In genomic region chr11:76666408-76666807, GRCh38 we compare ENCODE assay signal across 9 cellular contexts. TPM values are rescaled to one million over a fixed set of nuclear protein-coding genes. Genes with fewer than 3 reads are reported as not detected.
DNase-seq lines count a peak whose midpoint lies in the region; ATAC-seq, FAIRE-seq and TF ChIP-seq lines count a peak whose summit lies in the region.
"Had no signal": no experiment of that assay in that cellular context is flagged by ENCODE, and none has a peak within 500 bp of the region (broad histone marks: within the 10 kb centered on the region; RNA-seq: fewer than 3 reads in every experiment).

No MANE protein-coding gene starts in this region.

- no peak for TF ChIP-seq POLR2A in endothelial cell of umbilical vein (IDR thresholded peaks at IDR 0.05; ENCODE audit: low read depth, low read length)

- no peaks in the 10 kb centered on the region for H3K27me3 ChIP-seq in endothelial cell of umbilical vein (ENCODE audit: control insufficient read depth in 2 of 2, insufficient read depth in 2 of 2, low read length in 2 of 2)
- H3K27me3 ChIP-seq in osteoblast (ENCODE audit: insufficient read depth, low read length), result no peaks in the 10 kb centered on the region

- no peaks in the 10 kb centered on the region for H4K20me1 ChIP-seq in endothelial cell of umbilical vein (replicated peaks; ENCODE audit: control insufficient read depth, extremely low read depth, insufficient read depth, low read length)
- peaks cover 20% of the 10 kb centered on the region for H4K20me1 ChIP-seq in osteoblast (ENCODE audit: insufficient read depth, low read length)

- dilution Hi-C loops in endothelial cell of umbilical vein (cut with MboI; ENCODE audit: extremely low pct_ligation_motif_present, low sequenced_read_pairs), result no loop called here

- H3K79me2 ChIP-seq in endothelial cell of umbilical vein (ENCODE audit: control insufficient read depth, insufficient read depth, low read length) (peaks cover 6% of the 10 kb centered on the region), osteoblast (ENCODE audit: insufficient read depth, low read length) (peaks cover 39% of the 10 kb centered on the region)

- intact Hi-C loops in endothelial cell of umbilical vein (cut with micrococcal nuclease), result loop anchor here (1.0 kb wide), 1 partner anchor 36 kb away; no protein-coding TSS in a partner anchor

- peak overlapping the region; percentile 27 for H2AFZ ChIP-seq in endothelial cell of umbilical vein (ENCODE audit: low read depth, low read length)
- peak overlapping the region; percentile 53 for H2AFZ ChIP-seq in osteoblast (ENCODE audit: low read length)

- H3K27ac ChIP-seq in endothelial cell of umbilical vein (ENCODE audit: insufficient read depth, low read depth, low read length), result peak overlapping the region; percentile 87
- peak overlapping the region; percentile 0 for H3K27ac ChIP-seq in osteoblast (ENCODE audit: low read depth, low read length)

- H3K36me3 ChIP-seq in endothelial cell of umbilical vein (ENCODE audit: control insufficient read depth in 2 of 2, extremely low read depth in 1 of 2, insufficient read depth in 2 of 2, low read length in 2 of 2) (peaks cover 0 to 22% of the 10 kb centered on the region in 2 experiments), osteoblast (ENCODE audit: insufficient read depth, low read length) (peaks cover 15% of the 10 kb centered on the region)

- H3K9me3 ChIP-seq in endothelial cell of umbilical vein (replicated peaks; ENCODE audit: control insufficient read depth, insufficient read depth, low read length), result no peaks in the 10 kb centered on the region
- H3K9me3 ChIP-seq in osteoblast (ENCODE audit: low read depth, low read length), result no peaks in the 10 kb centered on the region

- H3K4me2 ChIP-seq in endothelial cell of umbilical vein (ENCODE audit: insufficient read depth, low read length) (no peak overlapping the region), osteoblast (ENCODE audit: insufficient read depth, low read length) (peak overlapping the region; percentile 93)

- DNase-seq in Daoy (ENCODE audit: low read depth), result peak; percentile 24
- peak; percentile 84 for DNase-seq in endothelial cell of umbilical vein (ENCODE audit: low read depth, low spot score)
- DNase-seq in osteoblast (ENCODE audit: insufficient read length, low spot score, missing footprints), result peak; percentile 93
- no peak for DNase-seq in MV-4-11 (lab: John Stamatoyannopoulos, UW)
- no peak for DNase-seq in DMS114 treated with DMSO at 0.1 percent for 48 hours (lab: John Stamatoyannopoulos, UW; ENCODE audit: unreplicated experiment)
- no peak for DNase-seq in DMS153 treated with DMSO at 0.1 percent for 48 hours (lab: John Stamatoyannopoulos, UW; ENCODE audit: unreplicated experiment)
- DNase-seq: mesendoderm had no signal

- H3K4me1 ChIP-seq in endothelial cell of umbilical vein (ENCODE audit: control insufficient read depth, extremely low read depth, insufficient read depth, low read length) (peaks cover 70% of the 10 kb centered on the region), osteoblast (ENCODE audit: insufficient read depth, low read length) (peaks cover 37% of the 10 kb centered on the region)

- POLR2A ChIA-PET in endothelial cell of umbilical vein (lab: Charles Lee), result no interaction called here

- peak; percentile 61 for ATAC-seq in HG02870 (IDR thresholded peaks at IDR 0.05; ENCODE audit: unreplicated experiment)
- no peak for ATAC-seq in HG03139 (IDR thresholded peaks at IDR 0.05; ENCODE audit: unreplicated experiment)

- FAIRE-seq in endothelial cell of umbilical vein (lab: Jason Lieb, UNC), result peak; percentile 95

- peak overlapping the region; percentile 64 for H3K9ac ChIP-seq in endothelial cell of umbilical vein (replicated peaks; ENCODE audit: extremely low read depth, insufficient read depth, low read length)

- no TSS peak for BruUV-seq in endothelial cell of umbilical vein (replicated peaks; lab: Mats Ljungman, UMichigan)

- CTCF ChIA-PET in endothelial cell of umbilical vein (lab: Charles Lee), result interaction anchor here (0.6 to 1.0 kb wide), 2 partner anchors 10 to 15 kb away, joined by 3 to 4 read pairs; no protein-coding TSS in a partner anchor

- TF ChIP-seq CTCF in endothelial cell of umbilical vein (IDR thresholded peaks at IDR 0.05; ENCODE audit: extremely low read depth in 1 of 2, insufficient read depth in 1 of 2, low read depth in 1 of 2, low read length in 2 of 2), result no peak
- TF ChIP-seq CTCF in osteoblast (IDR thresholded peaks at IDR 0.05; ENCODE audit: extremely low read depth, low read depth, low read length), result no peak

- H3K4me3 ChIP-seq in endothelial cell of umbilical vein (replicated peaks in 1 of 3; ENCODE audit: insufficient read depth in 1 of 3, low read depth in 1 of 3, low read length in 3 of 3) (no peak overlapping the region), osteoblast (ENCODE audit: insufficient read depth, low read length) (peak overlapping the region; percentile 14)

- H3K9me1 ChIP-seq in endothelial cell of umbilical vein (replicated peaks; ENCODE audit: control insufficient read depth, extremely low read depth, insufficient read depth, low read length), result no peaks in the 10 kb centered on the region

TF ChIP-seq in endothelial cell of umbilical vein, 7 proteins besides CTCF, POLR2A, EP300 and RAD21:
- TF ChIP-seq JUN (IDR thresholded peaks at IDR 0.05; ENCODE audit: borderline replicate concordance, insufficient read depth, insufficient read length, low read depth) (no peak), MYC (IDR thresholded peaks at IDR 0.05; ENCODE audit: low read depth, low read length) (no peak), EZH2 (IDR thresholded peaks at IDR 0.05; ENCODE audit: borderline replicate concordance, low read depth, low read length, severe bottlenecking) (no peak), MAX (IDR thresholded peaks at IDR 0.05; ENCODE audit: insufficient read depth, insufficient read length) (no peak), GATA2 (IDR thresholded peaks at IDR 0.05; ENCODE audit: insufficient read depth, insufficient read length, low read depth, low read length) (no peak), POLR2AphosphoS5 (IDR thresholded peaks at IDR 0.05; ENCODE audit: insufficient read depth, low read depth, low read length) (peak; percentile 54), FOS (IDR thresholded peaks at IDR 0.05; ENCODE audit: borderline replicate concordance, insufficient read depth, low read length) (no peak)

RNA-seq across cellular contexts. Expression of gene LRRC32, which starts 4.1 kb away (rescaled TPM):
- total RNA-seq in Daoy (2014; rRNA removed; shearing (Covaris generic)), result 0.18 and 0.29 TPM in 2 replicates
- 77.0 and 117 TPM in 2 replicates for total RNA-seq in endothelial cell of umbilical vein
- 70.2 and 77.2 TPM in 2 replicates for polyA plus RNA-seq in endothelial cell of umbilical vein
- polyA plus RNA-seq in endothelial cell of umbilical vein (2011; cell fraction: cytosol; rRNA removed), result 57.4 and 58.8 TPM in 2 replicates
- 42.3 and 50.8 TPM in 2 replicates for polyA plus RNA-seq in endothelial cell of umbilical vein (2011; cell fraction: nucleus; rRNA removed)
- 60.8 and 95.7 TPM in 2 replicates for polyA plus RNA-seq in endothelial cell of umbilical vein (2012)
- 72.1 and 79.5 TPM in 2 replicates for polyA minus RNA-seq in endothelial cell of umbilical vein
- polyA minus RNA-seq in endothelial cell of umbilical vein (2011; cell fraction: cytosol; rRNA and poly(A)+ RNA removed), result 0.31 TPM
- polyA minus RNA-seq in endothelial cell of umbilical vein (2011; cell fraction: nucleus; rRNA and poly(A)+ RNA removed), result 17.6 and 21.6 TPM in 2 replicates
- total RNA-seq in osteoblast, result 37.6 and 41.3 TPM in 2 replicates

Comparison
In these comparisons a context has a peak if more than half of its experiments do, and no peak if none do; other contexts are left out.
1. DNase-seq: peak in Daoy (single experiment), endothelial cell of umbilical vein (single experiment) and osteoblast (single experiment); none in MV-4-11 (single experiment), DMS114 treated with DMSO at 0.1 percent for 48 hours (single experiment) and DMS153 treated with DMSO at 0.1 percent for 48 hours (single experiment).
2. RNA of gene LRRC32, which starts 4.1 kb away (total RNA-seq): 77.0 to 117 TPM in endothelial cell of umbilical vein and 37.6 to 41.3 TPM in osteoblast; 0.18 to 0.29 TPM in Daoy; every median in the first group is over 10 times any median in the second.